Comparison of ENCODE assay signal across 26 cellular contexts in genomic region chr22:17342361-17342760, GRCh38. TPM values are rescaled to one million over a fixed set of nuclear protein-coding genes. Genes with fewer than 3 reads are reported as not detected.
"Had no signal": no experiment of that assay in that cellular context is flagged by ENCODE, and none has a peak within 500 bp of the region (broad histone marks: within the 10 kb centered on the region; RNA-seq: fewer than 3 reads in every experiment).

No MANE protein-coding gene starts in this region.

- H3K27ac Mint-ChIP-seq: activated CD4-positive, alpha-beta memory T cell treated with anti-CD3 and anti-CD28 coated beads for 36 hours; activated CD4-positive, alpha-beta T cell treated with anti-CD3 and anti-CD28 coated beads, Interleukin-2, amount 10 ng/mL, durations not matched to agents 7 days and 5 days; activated naive CD8-positive, alpha-beta T cell treated with anti-CD3 and anti-CD28 coated beads, Interleukin-2, amount 10 ng/mL, durations not matched to agents 7 days and 5 days; T-cell had no signal

- H3K9me3 Mint-ChIP-seq: activated CD4-positive, alpha-beta memory T cell treated with anti-CD3 and anti-CD28 coated beads for 36 hours; activated CD4-positive, alpha-beta T cell treated with anti-CD3 and anti-CD28 coated beads, Interleukin-2, amount 10 ng/mL, durations not matched to agents 7 days and 5 days; activated naive CD8-positive, alpha-beta T cell treated with anti-CD3 and anti-CD28 coated beads, Interleukin-2, amount 10 ng/mL, durations not matched to agents 7 days and 5 days; activated T-cell treated with anti-CD3 and anti-CD28 coated beads, Interleukin-2, amount 50 U/mL, for 4 hours; central memory CD8-positive, alpha-beta T cell; T-cell had no signal

- H3K36me3 Mint-ChIP-seq: activated CD4-positive, alpha-beta memory T cell treated with anti-CD3 and anti-CD28 coated beads for 36 hours; activated naive CD8-positive, alpha-beta T cell treated with anti-CD3 and anti-CD28 coated beads, Interleukin-2, amount 10 ng/mL, durations not matched to agents 7 days and 5 days; T-cell had no signal

- H3K4me3 Mint-ChIP-seq: activated CD4-positive, alpha-beta memory T cell treated with anti-CD3 and anti-CD28 coated beads for 36 hours; activated CD4-positive, alpha-beta T cell treated with anti-CD3 and anti-CD28 coated beads, Interleukin-2, amount 10 ng/mL, durations not matched to agents 7 days and 5 days; activated naive CD8-positive, alpha-beta T cell treated with anti-CD3 and anti-CD28 coated beads, Interleukin-2, amount 10 ng/mL, durations not matched to agents 7 days and 5 days; activated T-cell treated with anti-CD3 and anti-CD28 coated beads, Interleukin-2, amount 50 U/mL, for 4 hours; central memory CD8-positive, alpha-beta T cell; T-cell had no signal

- DNase-seq: activated CD4-positive, alpha-beta memory T cell treated with anti-CD3 and anti-CD28 coated beads for 36 hours; activated CD4-positive, alpha-beta T cell treated with anti-CD3 and anti-CD28 coated beads, Interleukin-2, amount 10 ng/mL, durations not matched to agents 7 days and 5 days; activated CD4-positive, CD25-positive, alpha-beta regulatory T cell; activated CD8-positive, alpha-beta memory T cell treated with anti-CD3 and anti-CD28 coated beads for 24 hours; activated gamma-delta T cell treated with Interleukin-2 at 50 U/mL for 16 hours; activated naive CD4-positive, alpha-beta T cell treated with anti-CD3 and anti-CD28 coated beads, Interleukin-2, amount 50 U/mL, for 16 hours; activated naive CD8-positive, alpha-beta T cell treated with anti-CD3 and anti-CD28 coated beads, Interleukin-2, amount 10 ng/mL, durations not matched to agents 7 days and 5 days; activated T-cell treated with anti-CD3 and anti-CD28 coated beads, Interleukin-2, amount 50 U/mL, for 4 hours; adrenal gland; aorta; NCI-H1092; NCI-H1417; NCI-H1930; NCI-H2107; NCI-H2171 treated with DMSO at 0.1 percent for 48 hours; NCI-H345; NCI-H510A; NCI-H526 treated with DMSO at 0.1 percent for 48 hours; NCI-H82; SIG-M5; T-cell; T-helper 2 cell; T1000 had no signal

- H3K27me3 Mint-ChIP-seq: T-cell had no signal

- ATAC-seq: activated T-cell treated with anti-CD3 and anti-CD28 coated beads, Interleukin-2, amount 50 U/mL, for 4 hours; T-cell had no signal

- H3K4me1 Mint-ChIP-seq: activated CD4-positive, alpha-beta T cell treated with anti-CD3 and anti-CD28 coated beads, Interleukin-2, amount 10 ng/mL, durations not matched to agents 7 days and 5 days; activated naive CD8-positive, alpha-beta T cell treated with anti-CD3 and anti-CD28 coated beads, Interleukin-2, amount 10 ng/mL, durations not matched to agents 7 days and 5 days; central memory CD8-positive, alpha-beta T cell; T-cell had no signal

RNA-seq across cellular contexts. Expression of gene CECR2, which starts 26.9 kb away (rescaled TPM):
- total RNA-seq: activated CD4-positive, alpha-beta memory T cell treated with anti-CD3 and anti-CD28 coated beads for 36 hours; bronchial epithelial cell; MCF 10A had no signal
